In genomic region chr5:375921-376871, GRCh38 we compare ENCODE assay signal across 11 cellular contexts. TPM values are rescaled to one million over a fixed set of nuclear protein-coding genes. Genes with fewer than 3 reads are reported as not detected.
DNase-seq lines count a peak whose midpoint lies in the region; ATAC-seq and TF ChIP-seq lines count a peak whose summit lies in the region.
"Had no signal": no experiment of that assay in that cellular context is flagged by ENCODE, and none has a peak within 500 bp of the region (broad histone marks: within the 10 kb centered on the region; RNA-seq: fewer than 3 reads in every experiment).

No MANE protein-coding gene starts in this region.

- no peak for TF ChIP-seq EP300 in transverse colon (IDR thresholded peaks at IDR 0.05; ENCODE audit: low read depth)

- intact Hi-C loops in transverse colon (cut with DNase I; ENCODE audit: low total_unique reads), result no loop called here

- 89 to 100% methylated on average over 3 to 32 of the region's 32 CpGs for WGBS in transverse colon (ENCODE audit: low coverage in 1 of 2), 2 donors

- TF ChIP-seq CTCF in transverse colon (IDR thresholded peaks at IDR 0.05) (no peak), GM20000 (IDR thresholded peaks at IDR 0.05; ENCODE audit: extremely low read depth, missing control alignments) (no peak)

- no peaks in the 10 kb centered on the region for H3K9me3 ChIP-seq in transverse colon
- H3K9me3 ChIP-seq: HAP-1, psoas muscle, SJCRH30 had no signal

- no peak overlapping the region for H3K4me3 ChIP-seq in transverse colon
- H3K4me3 ChIP-seq: HAP-1, psoas muscle, SJCRH30 had no signal

- in situ Hi-C loops in transverse colon (cut with MboI; ENCODE audit: low pct_ligation_motif_present in 1 of 4, low pct_unique_long_range_greater_than_20kb in 1 of 4, low sequenced_read_pairs in 3 of 4), result no loop called here

- no peaks in the 10 kb centered on the region for H3K36me3 ChIP-seq in transverse colon
- H3K36me3 ChIP-seq: HAP-1, SJCRH30 had no signal

- TF ChIP-seq POLR2A in transverse colon (IDR thresholded peaks at IDR 0.05), result no peak

- peaks cover 21% of the 10 kb centered on the region for H3K27me3 ChIP-seq in transverse colon
- H3K27me3 ChIP-seq: SJCRH30 had no signal

- peaks cover 0 to 16% (median 6%) of the 10 kb centered on the region in 4 donors for H3K4me1 ChIP-seq in transverse colon
- H3K4me1 ChIP-seq: psoas muscle, SJCRH30 had no signal

- H3K27ac ChIP-seq in transverse colon, result no peak overlapping the region
- H3K27ac ChIP-seq: psoas muscle, SJCRH30 had no signal

- peak; percentile 60 for DNase-seq in activated effector memory CD4-positive, alpha-beta T cell treated with anti-CD3 and anti-CD28 coated beads, Interleukin-2, amount 50 U/mL, for 16 hours
- no peak for DNase-seq in activated effector memory CD4-positive, alpha-beta T cell treated with Interleukin-2 at 50 U/mL for 16 hours
- DNase-seq in activated CD8-positive, alpha-beta memory T cell treated with anti-CD3 and anti-CD28 coated beads for 24 hours, result peak; percentile 66
- DNase-seq in iPS-NIHi7 (ENCODE audit: extremely low spot score) (peak; percentile 3), transverse colon (peak; percentile 7), MV-4-11 (lab: John Stamatoyannopoulos, UW) (no peak), GM20000 (ENCODE audit: low spot score) (no peak)
- DNase-seq: psoas muscle, SJCRH30 had no signal

- no peak for ATAC-seq in HG02763 (IDR thresholded peaks at IDR 0.05; ENCODE audit: unreplicated experiment)
- ATAC-seq: psoas muscle had no signal

RNA-seq across cellular contexts. Expression of gene AHRR, which starts 54.7 kb away (rescaled TPM):
- total RNA-seq in transverse colon, result 1 to 10 TPM; 1.3 to 8.8 (median 1.5) TPM

Comparison
In these comparisons a context has a peak if more than half of its experiments do, and no peak if none do; other contexts are left out.
1. DNase-seq: peak in activated effector memory CD4-positive, alpha-beta T cell treated with anti-CD3 and anti-CD28 coated beads, Interleukin-2, amount 50 U/mL, for 16 hours (single experiment), activated CD8-positive, alpha-beta memory T cell treated with anti-CD3 and anti-CD28 coated beads for 24 hours (single experiment), iPS-NIHi7 (single experiment) and transverse colon (single experiment); none in activated effector memory CD4-positive, alpha-beta T cell treated with Interleukin-2 at 50 U/mL for 16 hours (single experiment), MV-4-11 (single experiment) and GM20000 (single experiment).